In the genomic region with DNA sequence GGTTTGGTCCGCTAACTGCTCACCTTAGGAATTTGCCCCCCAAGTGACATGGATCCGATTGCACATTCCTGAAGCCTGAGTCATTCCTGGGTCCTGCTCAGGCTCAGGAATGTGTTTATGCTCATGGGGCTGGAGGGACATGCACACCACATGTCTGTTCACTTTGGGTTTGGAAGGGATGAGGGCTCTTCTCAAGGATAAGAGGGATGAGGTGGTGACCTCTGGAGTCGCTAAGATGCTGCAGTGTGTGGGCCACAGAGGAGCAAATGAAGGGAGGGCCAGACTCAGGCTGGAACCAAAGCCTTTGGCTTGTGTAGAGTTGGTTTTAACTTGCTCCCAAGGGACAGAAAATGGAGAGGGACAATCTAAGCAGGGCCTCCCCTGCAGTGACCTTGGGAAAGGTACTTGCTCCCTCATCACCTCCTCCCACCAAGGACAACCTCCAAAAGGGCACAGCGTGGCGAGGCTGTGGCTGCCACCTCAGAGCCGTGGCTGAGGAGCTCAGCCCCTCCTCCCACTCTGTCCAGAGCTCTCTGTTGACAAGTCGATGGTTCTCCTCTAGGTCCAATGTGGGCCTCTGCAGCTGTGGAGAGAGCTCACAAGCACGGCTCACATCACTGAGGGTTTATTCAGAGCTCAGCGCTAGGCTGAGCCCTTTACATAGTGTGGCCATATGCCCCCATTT, we compare ENCODE assay signal across 1 cellular context.
TF ChIP-seq lines count a peak whose summit lies in the region.

No MANE protein-coding gene starts in this region.

TF ChIP-seq in HepG2, 621 proteins besides CTCF, POLR2A, EP300 and RAD21 (continued from another document):
- TF ChIP-seq, protein P1, sequence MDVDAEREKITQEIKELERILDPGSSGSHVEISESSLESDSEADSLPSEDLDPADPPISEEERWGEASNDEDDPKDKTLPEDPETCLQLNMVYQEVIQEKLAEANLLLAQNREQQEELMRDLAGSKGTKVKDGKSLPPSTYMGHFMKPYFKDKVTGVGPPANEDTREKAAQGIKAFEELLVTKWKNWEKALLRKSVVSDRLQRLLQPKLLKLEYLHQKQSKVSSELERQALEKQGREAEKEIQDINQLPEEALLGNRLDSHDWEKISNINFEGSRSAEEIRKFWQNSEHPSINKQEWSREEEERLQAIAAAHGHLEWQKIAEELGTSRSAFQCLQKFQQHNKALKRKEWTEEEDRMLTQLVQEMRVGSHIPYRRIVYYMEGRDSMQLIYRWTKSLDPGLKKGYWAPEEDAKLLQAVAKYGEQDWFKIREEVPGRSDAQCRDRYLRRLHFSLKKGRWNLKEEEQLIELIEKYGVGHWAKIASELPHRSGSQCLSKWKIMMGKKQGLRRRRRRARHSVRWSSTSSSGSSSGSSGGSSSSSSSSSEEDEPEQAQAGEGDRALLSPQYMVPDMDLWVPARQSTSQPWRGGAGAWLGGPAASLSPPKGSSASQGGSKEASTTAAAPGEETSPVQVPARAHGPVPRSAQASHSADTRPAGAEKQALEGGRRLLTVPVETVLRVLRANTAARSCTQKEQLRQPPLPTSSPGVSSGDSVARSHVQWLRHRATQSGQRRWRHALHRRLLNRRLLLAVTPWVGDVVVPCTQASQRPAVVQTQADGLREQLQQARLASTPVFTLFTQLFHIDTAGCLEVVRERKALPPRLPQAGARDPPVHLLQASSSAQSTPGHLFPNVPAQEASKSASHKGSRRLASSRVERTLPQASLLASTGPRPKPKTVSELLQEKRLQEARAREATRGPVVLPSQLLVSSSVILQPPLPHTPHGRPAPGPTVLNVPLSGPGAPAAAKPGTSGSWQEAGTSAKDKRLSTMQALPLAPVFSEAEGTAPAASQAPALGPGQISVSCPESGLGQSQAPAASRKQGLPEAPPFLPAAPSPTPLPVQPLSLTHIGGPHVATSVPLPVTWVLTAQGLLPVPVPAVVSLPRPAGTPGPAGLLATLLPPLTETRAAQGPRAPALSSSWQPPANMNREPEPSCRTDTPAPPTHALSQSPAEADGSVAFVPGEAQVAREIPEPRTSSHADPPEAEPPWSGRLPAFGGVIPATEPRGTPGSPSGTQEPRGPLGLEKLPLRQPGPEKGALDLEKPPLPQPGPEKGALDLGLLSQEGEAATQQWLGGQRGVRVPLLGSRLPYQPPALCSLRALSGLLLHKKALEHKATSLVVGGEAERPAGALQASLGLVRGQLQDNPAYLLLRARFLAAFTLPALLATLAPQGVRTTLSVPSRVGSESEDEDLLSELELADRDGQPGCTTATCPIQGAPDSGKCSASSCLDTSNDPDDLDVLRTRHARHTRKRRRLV (CRISPR knock-in tag; IDR thresholded peaks at IDR 0.05) = no peak
- TF ChIP-seq REL (CRISPR knock-in tag; conservative IDR thresholded peaks at IDR 0.05) (no peak), ZNF841 (CRISPR knock-in tag; IDR thresholded peaks at IDR 0.05; ENCODE audit: borderline replicate concordance) (no peak), ZMAT3 (CRISPR knock-in tag; conservative IDR thresholded peaks at IDR 0.05) (no peak; the same call in 1 of the 2 replicates), ZNF614 (CRISPR knock-in tag; IDR thresholded peaks at IDR 0.05; ENCODE audit: borderline replicate concordance) (peak; percentile 62)
- TF ChIP-seq, protein P2, sequence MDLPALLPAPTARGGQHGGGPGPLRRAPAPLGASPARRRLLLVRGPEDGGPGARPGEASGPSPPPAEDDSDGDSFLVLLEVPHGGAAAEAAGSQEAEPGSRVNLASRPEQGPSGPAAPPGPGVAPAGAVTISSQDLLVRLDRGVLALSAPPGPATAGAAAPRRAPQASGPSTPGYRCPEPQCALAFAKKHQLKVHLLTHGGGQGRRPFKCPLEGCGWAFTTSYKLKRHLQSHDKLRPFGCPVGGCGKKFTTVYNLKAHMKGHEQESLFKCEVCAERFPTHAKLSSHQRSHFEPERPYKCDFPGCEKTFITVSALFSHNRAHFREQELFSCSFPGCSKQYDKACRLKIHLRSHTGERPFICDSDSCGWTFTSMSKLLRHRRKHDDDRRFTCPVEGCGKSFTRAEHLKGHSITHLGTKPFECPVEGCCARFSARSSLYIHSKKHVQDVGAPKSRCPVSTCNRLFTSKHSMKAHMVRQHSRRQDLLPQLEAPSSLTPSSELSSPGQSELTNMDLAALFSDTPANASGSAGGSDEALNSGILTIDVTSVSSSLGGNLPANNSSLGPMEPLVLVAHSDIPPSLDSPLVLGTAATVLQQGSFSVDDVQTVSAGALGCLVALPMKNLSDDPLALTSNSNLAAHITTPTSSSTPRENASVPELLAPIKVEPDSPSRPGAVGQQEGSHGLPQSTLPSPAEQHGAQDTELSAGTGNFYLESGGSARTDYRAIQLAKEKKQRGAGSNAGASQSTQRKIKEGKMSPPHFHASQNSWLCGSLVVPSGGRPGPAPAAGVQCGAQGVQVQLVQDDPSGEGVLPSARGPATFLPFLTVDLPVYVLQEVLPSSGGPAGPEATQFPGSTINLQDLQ (CRISPR knock-in tag; IDR thresholded peaks at IDR 0.05) = no peak
- TF ChIP-seq, protein P3, sequence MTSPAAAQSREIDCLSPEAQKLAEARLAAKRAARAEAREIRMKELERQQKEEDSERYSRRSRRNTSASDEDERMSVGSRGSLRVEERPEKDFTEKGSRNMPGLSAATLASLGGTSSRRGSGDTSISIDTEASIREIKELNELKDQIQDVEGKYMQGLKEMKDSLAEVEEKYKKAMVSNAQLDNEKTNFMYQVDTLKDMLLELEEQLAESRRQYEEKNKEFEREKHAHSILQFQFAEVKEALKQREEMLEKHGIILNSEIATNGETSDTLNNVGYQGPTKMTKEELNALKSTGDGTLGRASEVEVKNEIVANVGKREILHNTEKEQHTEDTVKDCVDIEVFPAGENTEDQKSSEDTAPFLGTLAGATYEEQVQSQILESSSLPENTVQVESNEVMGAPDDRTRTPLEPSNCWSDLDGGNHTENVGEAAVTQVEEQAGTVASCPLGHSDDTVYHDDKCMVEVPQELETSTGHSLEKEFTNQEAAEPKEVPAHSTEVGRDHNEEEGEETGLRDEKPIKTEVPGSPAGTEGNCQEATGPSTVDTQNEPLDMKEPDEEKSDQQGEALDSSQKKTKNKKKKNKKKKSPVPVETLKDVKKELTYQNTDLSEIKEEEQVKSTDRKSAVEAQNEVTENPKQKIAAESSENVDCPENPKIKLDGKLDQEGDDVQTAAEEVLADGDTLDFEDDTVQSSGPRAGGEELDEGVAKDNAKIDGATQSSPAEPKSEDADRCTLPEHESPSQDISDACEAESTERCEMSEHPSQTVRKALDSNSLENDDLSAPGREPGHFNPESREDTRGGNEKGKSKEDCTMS (CRISPR knock-in tag; conservative IDR thresholded peaks at IDR 0.05) = no peak
